Comparison of ENCODE assay signal across 13 cellular contexts in the genomic region with DNA sequence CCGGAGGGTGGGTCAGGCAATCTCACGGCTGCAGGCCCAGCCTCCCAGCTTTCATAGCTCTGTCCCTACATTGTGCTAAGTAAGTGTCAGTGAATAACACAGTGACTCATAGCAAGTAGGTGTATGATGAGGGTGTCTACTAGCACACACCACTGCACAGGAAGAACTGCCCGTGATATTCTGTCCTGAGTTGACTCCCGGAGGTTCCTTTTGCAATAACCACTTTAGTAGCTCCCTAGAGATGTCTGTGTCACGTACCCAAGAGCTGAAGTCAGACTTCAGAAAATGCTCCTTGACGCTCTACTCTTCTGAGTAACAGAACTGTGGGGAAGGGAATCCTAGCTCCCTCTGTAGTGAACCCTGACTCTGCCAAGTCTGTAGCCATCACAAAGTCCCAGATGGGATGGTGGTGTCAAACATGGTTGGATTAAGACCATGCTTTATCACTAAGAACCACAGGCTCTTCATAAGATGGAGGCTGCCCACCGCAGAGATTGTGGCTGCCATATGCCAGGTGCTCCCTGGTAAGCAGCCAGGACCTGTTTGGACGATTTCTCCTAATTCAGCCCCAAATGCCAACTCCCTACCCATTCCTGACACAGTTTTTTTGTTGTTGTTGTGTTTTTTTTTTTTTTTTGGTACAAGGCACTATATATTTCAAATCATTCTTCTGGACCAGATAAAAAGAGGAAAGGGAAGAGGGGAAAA.
DNase-seq lines count a peak whose midpoint lies in the region; ATAC-seq and TF ChIP-seq lines count a peak whose summit lies in the region.
"Had no signal": no experiment of that assay in that cellular context is flagged by ENCODE, and none has a peak within 500 bp of the region (broad histone marks: within the 10 kb centered on the region; RNA-seq: fewer than 3 reads in every experiment).

No MANE protein-coding gene starts in this region.

- H3K4me1 ChIP-seq in mucosa of descending colon (ENCODE audit: low read depth) = no peaks in the 10 kb centered on the region
- no peaks in the 10 kb centered on the region for H3K4me1 ChIP-seq in testis

- DNase-seq in COLO829 (ENCODE audit: low spot score) = peak; percentile 15
- peak; percentile 10 for DNase-seq in HFFc6
- DNase-seq in astrocyte of the hippocampus (ENCODE audit: low read depth, low spot score) = peak; percentile 15
- DNase-seq in mucosa of descending colon = no peak
- no peak for DNase-seq in testis
- DNase-seq in SHP77 treated with DMSO at 0.1 percent for 48 hours (lab: John Stamatoyannopoulos, UW) = no peak
- no peak for DNase-seq in osteocyte (ENCODE audit: extremely low spot score, unreplicated experiment)
- DNase-seq: activated CD8-positive, alpha-beta memory T cell treated with anti-CD3 and anti-CD28 coated beads, Interleukin-2, amount 10 ng/mL, durations not matched to agents 7 days and 5 days; DND-41; NCI-H2029 had no signal

- no peaks in the 10 kb centered on the region for H3K27me3 ChIP-seq in testis

- ATAC-seq in mucosa of descending colon = peak; percentile 24
- ATAC-seq in HG02981 (IDR thresholded peaks at IDR 0.05; ENCODE audit: unreplicated experiment) = no peak
- ATAC-seq: activated CD8-positive, alpha-beta memory T cell treated with anti-CD3 and anti-CD28 coated beads, Interleukin-2, amount 10 ng/mL, durations not matched to agents 7 days and 5 days had no signal

- H3K27ac Mint-ChIP-seq in HFFc6 = no peak overlapping the region
- no peak overlapping the region for H3K27ac Mint-ChIP-seq in osteocyte (ENCODE audit: unreplicated experiment)
- H3K27ac Mint-ChIP-seq: activated CD8-positive, alpha-beta memory T cell treated with anti-CD3 and anti-CD28 coated beads, Interleukin-2, amount 10 ng/mL, durations not matched to agents 7 days and 5 days; dendritic cell treated with granulocyte-macrophage colony-stimulating factor and Interleukin-4, amounts not matched to agents 40 ng/mL and 50 ng/mL, for 4 days had no signal

- no peak for TF ChIP-seq POLR2A in testis (IDR thresholded peaks at IDR 0.05)

- WGBS in testis, 2 donors = 83 to 85% methylated on average over 6 to 8 of the region's 8 CpGs

- H3K9me3 Mint-ChIP-seq in HFFc6 (no peaks in the 10 kb centered on the region), osteocyte (ENCODE audit: unreplicated experiment) (no peaks in the 10 kb centered on the region)
- H3K9me3 Mint-ChIP-seq: dendritic cell treated with granulocyte-macrophage colony-stimulating factor and Interleukin-4, amounts not matched to agents 40 ng/mL and 50 ng/mL, for 4 days had no signal

- H3K9me3 ChIP-seq in mucosa of descending colon (no peaks in the 10 kb centered on the region), testis (no peaks in the 10 kb centered on the region)

- H3K27ac ChIP-seq in testis = no peak overlapping the region
- H3K27ac ChIP-seq: parathyroid adenoma had no signal

- no peaks in the 10 kb centered on the region for H3K36me3 ChIP-seq in mucosa of descending colon (ENCODE audit: low read depth)
- no peaks in the 10 kb centered on the region for H3K36me3 ChIP-seq in testis (ENCODE audit: low read depth, missing control alignments)

- TF ChIP-seq CTCF in HFFc6 (IDR thresholded peaks at IDR 0.05) (no peak), mucosa of descending colon (IDR thresholded peaks at IDR 0.05) (no peak), testis (IDR thresholded peaks at IDR 0.05) (no peak), osteocyte (IDR thresholded peaks at IDR 0.05) (no peak)

- H3K36me3 Mint-ChIP-seq in HFFc6 (ENCODE audit: low read depth) (no peaks in the 10 kb centered on the region), osteocyte (ENCODE audit: unreplicated experiment) (no peaks in the 10 kb centered on the region)
- H3K36me3 Mint-ChIP-seq: activated CD8-positive, alpha-beta memory T cell treated with anti-CD3 and anti-CD28 coated beads, Interleukin-2, amount 10 ng/mL, durations not matched to agents 7 days and 5 days had no signal

- intact Hi-C loops in mucosa of descending colon (cut with DNase I, micrococcal nuclease) (no loop called here), testis (cut with DNase I; ENCODE audit: low total_unique reads) (no loop called here)

- H3K4me1 Mint-ChIP-seq in HFFc6 (ENCODE audit: low read depth) = no peaks in the 10 kb centered on the region
- H3K4me1 Mint-ChIP-seq in osteocyte (ENCODE audit: unreplicated experiment) = no peaks in the 10 kb centered on the region
- H3K4me1 Mint-ChIP-seq: activated CD8-positive, alpha-beta memory T cell treated with anti-CD3 and anti-CD28 coated beads, Interleukin-2, amount 10 ng/mL, durations not matched to agents 7 days and 5 days had no signal

- H3K4me3 ChIP-seq in mucosa of descending colon = no peak overlapping the region
- H3K4me3 ChIP-seq in testis = no peak overlapping the region

- H3K4me3 Mint-ChIP-seq in HFFc6 (no peak overlapping the region), osteocyte (ENCODE audit: unreplicated experiment) (no peak overlapping the region)
- H3K4me3 Mint-ChIP-seq: activated CD8-positive, alpha-beta memory T cell treated with anti-CD3 and anti-CD28 coated beads, Interleukin-2, amount 10 ng/mL, durations not matched to agents 7 days and 5 days; dendritic cell treated with granulocyte-macrophage colony-stimulating factor and Interleukin-4, amounts not matched to agents 40 ng/mL and 50 ng/mL, for 4 days had no signal

- no peaks in the 10 kb centered on the region; the same call in none of the 2 replicates for H3K27me3 Mint-ChIP-seq in HFFc6 (ENCODE audit: insufficient read depth)
- no peaks in the 10 kb centered on the region for H3K27me3 Mint-ChIP-seq in osteocyte (ENCODE audit: unreplicated experiment)
- H3K27me3 Mint-ChIP-seq: activated CD8-positive, alpha-beta memory T cell treated with anti-CD3 and anti-CD28 coated beads, Interleukin-2, amount 10 ng/mL, durations not matched to agents 7 days and 5 days had no signal

Comparison
In these comparisons a context has a peak if more than half of its experiments do, and no peak if none do; other contexts are left out.
1. DNase-seq: peak in COLO829 (single experiment), HFFc6 (single experiment) and astrocyte of the hippocampus (single experiment); none in mucosa of descending colon (0 of 3), testis (single experiment), SHP77 treated with DMSO at 0.1 percent for 48 hours (single experiment) and osteocyte (single experiment).